ENCODE assay signal across 11 cellular contexts in genomic region chr6:8904754-8905153, GRCh38.
DNase-seq lines count a peak whose midpoint lies in the region; FAIRE-seq and TF ChIP-seq lines count a peak whose summit lies in the region.
"Had no signal": no experiment of that assay in that cellular context is flagged by ENCODE, and none has a peak within 500 bp of the region (broad histone marks: within the 10 kb centered on the region; RNA-seq: fewer than 3 reads in every experiment).

No MANE protein-coding gene starts in this region.

- no peak overlapping the region for H3K23ac ChIP-seq in trophoblast cell (ENCODE audit: low read length)

- no peak overlapping the region for H2BK5ac ChIP-seq in trophoblast cell (ENCODE audit: low read depth, low read length, poor library complexity)

- TF ChIP-seq POLR2A in H54 (IDR thresholded peaks at IDR 0.05; ENCODE audit: low read depth, low read length) (no peak), breast epithelium (IDR thresholded peaks at IDR 0.05) (no peak)

- no peak overlapping the region for H3K14ac ChIP-seq in trophoblast cell (ENCODE audit: low read length)

- H3K4me3 Mint-ChIP-seq in glutamatergic neuron (ENCODE audit: unreplicated experiment): no peak overlapping the region

- no peaks in the 10 kb centered on the region for H3K27me3 Mint-ChIP-seq in glutamatergic neuron (ENCODE audit: unreplicated experiment)

- H3K79me1 ChIP-seq in trophoblast cell (ENCODE audit: low read length): no peaks in the 10 kb centered on the region

- H3K9me3 Mint-ChIP-seq in glutamatergic neuron (ENCODE audit: unreplicated experiment): peaks cover 2% of the 10 kb centered on the region

- H3K27ac ChIP-seq in trophoblast cell (ENCODE audit: low read depth, low read length) (no peak overlapping the region), breast epithelium (no peak overlapping the region)
- H3K27ac ChIP-seq: ovary had no signal

- no peak overlapping the region for H2AFZ ChIP-seq in trophoblast cell (ENCODE audit: insufficient read depth, low read length, poor library complexity)

- H4K8ac ChIP-seq in trophoblast cell (ENCODE audit: low read depth, low read length): no peak overlapping the region

- H3K18ac ChIP-seq in trophoblast cell (ENCODE audit: low read length): no peak overlapping the region

- H2AK5ac ChIP-seq in trophoblast cell (ENCODE audit: low read length): no peak overlapping the region

- H2BK12ac ChIP-seq in trophoblast cell (ENCODE audit: low read length): no peak overlapping the region

- DNase-seq in H54 (ENCODE audit: insufficient read length, low spot score) (peak; percentile 4), NAMALWA (ENCODE audit: low spot score) (peak; percentile 59), glutamatergic neuron (peak; percentile 18), HuH-7.5 (ENCODE audit: low spot score) (no peak), trophoblast cell (no peak), occipital lobe (lab: John Stamatoyannopoulos, UW) (no peak), breast epithelium (ENCODE audit: low spot score in 2 of 2) (no peak)
- DNase-seq: activated CD8-positive, alpha-beta memory T cell treated with anti-CD3 and anti-CD28 coated beads, Interleukin-2, amount 50 U/mL, for 4 hours; NCI-H1105; ovary had no signal

- H4K12ac ChIP-seq in trophoblast cell (ENCODE audit: low read depth, low read length): no peak overlapping the region

- H3K4me2 ChIP-seq in trophoblast cell (ENCODE audit: low read length): no peak overlapping the region

- WGBS in trophoblast cell (ENCODE audit: extremely low coverage, insufficient coverage, insufficient read length): no CpG with 5 or more reads among the region's 3 CpGs

- H3K27me3 ChIP-seq in trophoblast cell (ENCODE audit: insufficient read depth, low read length) (no peaks in the 10 kb centered on the region), breast epithelium (no peaks in the 10 kb centered on the region)
- H3K27me3 ChIP-seq: ovary had no signal

- H3K4ac ChIP-seq in trophoblast cell (ENCODE audit: low read depth, low read length): no peak overlapping the region

- H3K4me3 ChIP-seq in trophoblast cell (ENCODE audit: low read depth, low read length): no peak overlapping the region
- H3K4me3 ChIP-seq in breast epithelium: no peak overlapping the region
- H3K4me3 ChIP-seq: ovary had no signal

- FAIRE-seq in H54 (lab: Jason Lieb, UNC): no peak

- no peak overlapping the region for H3K27ac Mint-ChIP-seq in glutamatergic neuron (ENCODE audit: unreplicated experiment)

- H3K4me1 ChIP-seq in trophoblast cell (ENCODE audit: control insufficient read depth in 1 of 2, insufficient read depth in 2 of 2, low read length in 2 of 2) (no peaks in the 10 kb centered on the region), breast epithelium (no peaks in the 10 kb centered on the region)

- no peak overlapping the region for H3K9ac ChIP-seq in trophoblast cell (ENCODE audit: low read length)

- intact Hi-C loops in breast epithelium (cut with DNase I; ENCODE audit: low total_unique reads): no loop called here

- no peaks in the 10 kb centered on the region for H3K36me3 Mint-ChIP-seq in glutamatergic neuron (ENCODE audit: unreplicated experiment)

- no peaks in the 10 kb centered on the region for H3K9me3 ChIP-seq in trophoblast cell (ENCODE audit: insufficient read depth, low read depth, low read length)
- H3K9me3 ChIP-seq in breast epithelium: no peaks in the 10 kb centered on the region
- H3K9me3 ChIP-seq: ovary had no signal

- H2BK120ac ChIP-seq in trophoblast cell (ENCODE audit: insufficient read depth, low read length, poor library complexity): no peak overlapping the region

- no peaks in the 10 kb centered on the region for H3K4me1 Mint-ChIP-seq in glutamatergic neuron (ENCODE audit: low read depth, unreplicated experiment)

- no peak overlapping the region for H4K91ac ChIP-seq in trophoblast cell (ENCODE audit: low read depth, low read length)

- TF ChIP-seq CTCF in GM12872 (IDR thresholded peaks at IDR 0.05; ENCODE audit: insufficient read depth, low read depth, low read length): peak; percentile 67
- TF ChIP-seq CTCF in glutamatergic neuron (IDR thresholded peaks at IDR 0.05; ENCODE audit: partially characterized antibody, unreplicated experiment): peak; percentile 46
- no peak for TF ChIP-seq CTCF in breast epithelium (IDR thresholded peaks at IDR 0.05)

- H3K79me2 ChIP-seq in trophoblast cell (ENCODE audit: control insufficient read depth, insufficient read depth, low read length, poor library complexity): no peaks in the 10 kb centered on the region

- H3K36me3 ChIP-seq in trophoblast cell (ENCODE audit: control insufficient read depth in 1 of 2, insufficient read depth in 2 of 2, low read length in 2 of 2) (no peaks in the 10 kb centered on the region), breast epithelium (no peaks in the 10 kb centered on the region)
- H3K36me3 ChIP-seq: ovary had no signal

Comparison
In these comparisons a context has a peak if more than half of its experiments do, and no peak if none do; other contexts are left out.
1. CTCF ChIP-seq: peak in GM12872 (single experiment) and glutamatergic neuron (single experiment); none in breast epithelium (0 of 3).
2. DNase-seq: peak in H54 (single experiment), NAMALWA (single experiment) and glutamatergic neuron (single experiment); none in HuH-7.5 (single experiment), trophoblast cell (0 of 2), occipital lobe (single experiment) and breast epithelium (0 of 2).